14 cellular contexts compared by ENCODE assay signal in the genomic region with DNA sequence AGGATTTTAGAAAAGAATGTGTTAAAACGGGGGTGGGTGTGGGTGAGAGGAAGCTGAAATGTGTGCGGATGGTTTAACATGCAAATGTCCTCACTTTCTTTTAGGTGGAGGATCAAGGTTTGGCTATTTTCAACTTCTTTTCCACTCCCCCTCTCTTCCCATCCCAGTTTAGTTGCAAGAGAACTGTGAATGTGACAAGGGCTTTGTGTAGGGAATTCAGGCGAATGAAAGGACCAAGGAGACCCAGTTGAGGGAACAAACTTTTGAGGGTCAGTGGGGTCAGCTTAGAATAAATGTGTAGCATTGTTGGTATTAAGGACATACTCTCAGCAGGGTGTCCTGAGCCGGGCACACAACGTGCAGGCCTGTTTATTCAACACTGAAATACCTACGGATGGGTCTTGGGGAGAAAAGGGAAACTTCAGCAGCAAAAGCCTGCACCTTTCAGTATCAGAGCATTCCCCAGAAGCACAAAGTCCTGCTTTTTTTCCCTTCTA.
"Had no signal": no experiment of that assay in that cellular context is flagged by ENCODE, and none has a peak within 500 bp of the region (broad histone marks: within the 10 kb centered on the region; RNA-seq: fewer than 3 reads in every experiment).

No MANE protein-coding gene starts in this region.

- H3K27ac ChIP-seq: ascending aorta, tibial nerve, vagina had no signal

- H3K27me3 ChIP-seq: ascending aorta, tibial nerve, vagina had no signal

- H3K9me3 Mint-ChIP-seq: T-helper 1 cell treated with Interleukin-12 subunit alpha and Interleukin-12 subunit beta and Interleukin-4 antibody, amounts not matched to agents 30 μg/mL and 1 μg/mL, for 36 hours had no signal

- DNase-seq: activated CD4-positive, alpha-beta T cell treated with anti-CD3 and anti-CD28 coated beads for 48 hours; activated naive CD4-positive, alpha-beta T cell treated with Interleukin-2 at 50 U/mL for 16 hours; activated naive CD8-positive, alpha-beta T cell treated with anti-CD3 and anti-CD28 coated beads, Interleukin-2, amount 50 U/mL, for 24 hours; caudate nucleus; cortex of kidney; hypothalamus; left colon; mucosa of descending colon; naive thymus-derived CD8-positive, alpha-beta T cell had no signal

- H3K4me1 ChIP-seq: ascending aorta, tibial nerve, vagina had no signal

- ATAC-seq: activated naive CD8-positive, alpha-beta T cell treated with anti-CD3 and anti-CD28 coated beads, Interleukin-2, amount 50 U/mL, for 24 hours; left colon; mucosa of descending colon; naive thymus-derived CD8-positive, alpha-beta T cell had no signal

- H3K4me3 ChIP-seq: ascending aorta, lung, mucosa of descending colon, tibial nerve, vagina had no signal

- H3K4me1 Mint-ChIP-seq: activated naive CD8-positive, alpha-beta T cell treated with anti-CD3 and anti-CD28 coated beads, Interleukin-2, amount 50 U/mL, for 24 hours; naive thymus-derived CD8-positive, alpha-beta T cell had no signal

- H3K4me3 Mint-ChIP-seq: activated naive CD8-positive, alpha-beta T cell treated with anti-CD3 and anti-CD28 coated beads, Interleukin-2, amount 50 U/mL, for 24 hours; naive thymus-derived CD8-positive, alpha-beta T cell; T-helper 1 cell treated with Interleukin-12 subunit alpha and Interleukin-12 subunit beta and Interleukin-4 antibody, amounts not matched to agents 30 μg/mL and 1 μg/mL, for 36 hours had no signal

- H3K36me3 ChIP-seq: ascending aorta, tibial nerve, vagina had no signal

- H3K9me3 ChIP-seq: ascending aorta, mucosa of descending colon, tibial nerve, vagina had no signal

- H3K27ac Mint-ChIP-seq: activated naive CD8-positive, alpha-beta T cell treated with anti-CD3 and anti-CD28 coated beads, Interleukin-2, amount 50 U/mL, for 24 hours; naive thymus-derived CD8-positive, alpha-beta T cell; T-helper 1 cell treated with Interleukin-12 subunit alpha and Interleukin-12 subunit beta and Interleukin-4 antibody, amounts not matched to agents 30 μg/mL and 1 μg/mL, for 36 hours had no signal
